ENCODE assay signal across 26 cellular contexts in genomic region chr1:240134596-240134995, GRCh38. TPM values are rescaled to one million over a fixed set of nuclear protein-coding genes. Genes with fewer than 3 reads are reported as not detected.
DNase-seq lines count a peak whose midpoint lies in the region; ATAC-seq, FAIRE-seq and TF ChIP-seq lines count a peak whose summit lies in the region.
"Had no signal": no experiment of that assay in that cellular context is flagged by ENCODE, and none has a peak within 500 bp of the region (broad histone marks: within the 10 kb centered on the region; RNA-seq: fewer than 3 reads in every experiment).

No MANE protein-coding gene starts in this region.

- ATAC-seq in T-helper 17 cell (no peak), pancreas (no peak)
- ATAC-seq: T-cell had no signal

- intact Hi-C loops in pancreas (cut with DNase I), result no loop called here

- no peak for FAIRE-seq in pancreas (lab: Jason Lieb, UNC)
- FAIRE-seq: H54 had no signal

- H3K9me3 Mint-ChIP-seq in HFFc6, result no peaks in the 10 kb centered on the region

- H3K4me1 Mint-ChIP-seq in HFFc6 (ENCODE audit: low read depth) (peaks cover 88% of the 10 kb centered on the region), T-helper 17 cell (no peaks in the 10 kb centered on the region)
- H3K4me1 Mint-ChIP-seq: CD4-positive, CD25-positive, alpha-beta regulatory T cell; T-cell had no signal

- no peaks in the 10 kb centered on the region for H3K4me1 ChIP-seq in pancreas
- H3K4me1 ChIP-seq: BE2C had no signal

- in situ Hi-C loops in GM13977 (cut with MboI; ENCODE audit: low pct_unique_long_range_greater_than_20kb, low sequenced_read_pairs, unreplicated experiment), result no loop called here

- no peaks in the 10 kb centered on the region for H3K27me3 Mint-ChIP-seq in HFFc6 (ENCODE audit: insufficient read depth)
- peaks cover 8% of the 10 kb centered on the region for H3K27me3 Mint-ChIP-seq in T-helper 17 cell
- H3K27me3 Mint-ChIP-seq: CD4-positive, CD25-positive, alpha-beta regulatory T cell had no signal

- H3K4me3 ChIP-seq in pancreas, result no peak overlapping the region
- H3K4me3 ChIP-seq: SK-N-MC had no signal

- 57 to 60% methylated on average over 2 of the region's 2 CpGs for WGBS in pancreas, 2 donors

- H3K4me3 Mint-ChIP-seq in HFFc6 (no peak overlapping the region; the same call in 1 of the 2 replicates), T-helper 17 cell (no peak overlapping the region)
- H3K4me3 Mint-ChIP-seq: CD4-positive, CD25-positive, alpha-beta regulatory T cell; T-cell had no signal

- H3K9me3 ChIP-seq in T-helper 17 cell (ENCODE audit: control insufficient read depth, low read length, poor library complexity, severe bottlenecking) (no peaks in the 10 kb centered on the region), pancreas (no peaks in the 10 kb centered on the region)
- H3K9me3 ChIP-seq: BE2C had no signal

- H3K36me3 ChIP-seq in pancreas, result no peaks in the 10 kb centered on the region
- H3K36me3 ChIP-seq: BE2C had no signal

- H3K27ac ChIP-seq in pancreas, result no peak overlapping the region
- H3K27ac ChIP-seq: RWPE1, SK-N-MC had no signal

- DNase-seq in EH (ENCODE audit: low read depth), result peak; percentile 81
- peak; percentile 23 for DNase-seq in HFFc6
- DNase-seq in fibroblast of gingiva (ENCODE audit: low read depth), result peak; percentile 63
- no peak for DNase-seq in GM13977 (ENCODE audit: low spot score)
- no peak for DNase-seq in midbrain (lab: John Stamatoyannopoulos, UW)
- no peak for DNase-seq in T-helper 17 cell
- DNase-seq in pancreas, result no peak
- DNase-seq: ACHN; BE2C; CD4-positive, CD25-positive, alpha-beta regulatory T cell; DMS79 treated with DMSO at 0.1 percent for 48 hours; Karpas-422; MV-4-11; NCI-H1694; NCI-H2081; NCI-H2171; NCI-H345; NCI-H524; NCI-H774; NK-92 treated with Interleukin-12 subunit alpha and Interleukin-12 subunit beta, amount 100 ng/mL, for 24 hours; SHP77 treated with DMSO at 0.1 percent for 48 hours; T-cell had no signal

- peaks cover 78% of the 10 kb centered on the region for H3K36me3 Mint-ChIP-seq in HFFc6 (ENCODE audit: low read depth)
- no peaks in the 10 kb centered on the region for H3K36me3 Mint-ChIP-seq in T-helper 17 cell (ENCODE audit: low read depth)
- H3K36me3 Mint-ChIP-seq: CD4-positive, CD25-positive, alpha-beta regulatory T cell; T-cell had no signal

- H3K27me3 ChIP-seq in pancreas, result no peaks in the 10 kb centered on the region
- H3K27me3 ChIP-seq: BE2C had no signal

- H3K27ac Mint-ChIP-seq in HFFc6, result peak overlapping the region; percentile 3; the same call in 1 of the 2 replicates
- no peak overlapping the region for H3K27ac Mint-ChIP-seq in T-helper 17 cell
- H3K27ac Mint-ChIP-seq: CD4-positive, CD25-positive, alpha-beta regulatory T cell; T-cell had no signal

- TF ChIP-seq CTCF in HFFc6 (IDR thresholded peaks at IDR 0.05) (no peak), GM13977 (IDR thresholded peaks at IDR 0.05; ENCODE audit: extremely low read depth, insufficient read depth, missing control alignments) (no peak), pancreas (IDR thresholded peaks at IDR 0.05) (no peak)

RNA-seq across cellular contexts. Expression of gene FMN2, which starts 42.9 kb away (rescaled TPM):
- 100 to 1,000 TPM in 2 of 6 experiments, 10 to 100 TPM in 4; 82.6 to 115 (median 96.4) TPM for total RNA-seq in HFFc6 (2021; fragmentation: NEBNext Ultra II Directional; extraction: Animal tissue kit (Norgen Biotek cat#: 25700))
- total RNA-seq in T-helper 17 cell (not detected), pancreas (1 to 10 TPM in 4 of 6 donors, under 1 TPM in 2; 0.56 to 3.5 (median 1.8) TPM)
- polyA plus RNA-seq in pancreas, result 1 to 10 TPM; 1.7 to 8.2 TPM
- total RNA-seq: CD4-positive, CD25-positive, alpha-beta regulatory T cell; G401; T-cell had no signal
- polyA plus RNA-seq: CD4-positive, CD25-positive, alpha-beta regulatory T cell had no signal

Comparison
In these comparisons a context has a peak if more than half of its experiments do, and no peak if none do; other contexts are left out.
1. DNase-seq: peak in EH (single experiment), HFFc6 (single experiment) and fibroblast of gingiva (single experiment); none in GM13977 (single experiment), midbrain (single experiment), T-helper 17 cell (0 of 3) and pancreas (0 of 6).
2. RNA of gene FMN2, which starts 42.9 kb away (total RNA-seq): 82.6 to 115 TPM in HFFc6; 0.56 to 3.5 TPM in pancreas and not detected in T-helper 17 cell; every median in the first group is over 10 times any median in the second.